ENCODE assay signal across 13 cellular contexts in genomic region chr2:38505779-38506178, GRCh38.
DNase-seq lines count a peak whose midpoint lies in the region; ATAC-seq, FAIRE-seq and TF ChIP-seq lines count a peak whose summit lies in the region.
"Had no signal": no experiment of that assay in that cellular context is flagged by ENCODE, and none has a peak within 500 bp of the region (broad histone marks: within the 10 kb centered on the region; RNA-seq: fewer than 3 reads in every experiment).

No MANE protein-coding gene starts in this region.

- TF ChIP-seq CTCF in AG10803 (conservative IDR thresholded peaks at IDR 0.05; ENCODE audit: low read length) (no peak), RWPE2 (IDR thresholded peaks at IDR 0.05; ENCODE audit: poor library complexity, severe bottlenecking) (no peak), foreskin keratinocyte (conservative IDR thresholded peaks at IDR 0.05) (no peak), pancreas (IDR thresholded peaks at IDR 0.05) (no peak), GM10248 (IDR thresholded peaks at IDR 0.05; ENCODE audit: control extremely low read depth, extremely low read depth, low read depth, missing control alignments) (no peak)

- intact Hi-C loops in pancreas (cut with DNase I): no loop called here
- intact Hi-C loops in activated CD4-positive, alpha-beta T cell treated with anti-CD3 and anti-CD28 coated beads for 36 hours (cut with DNase I, micrococcal nuclease): loop anchor here (5.0 kb wide), 1 partner anchor 523 kb away; no protein-coding TSS in a partner anchor

- H3K4me1 ChIP-seq in RWPE2 (ENCODE audit: insufficient read depth, poor library complexity, severe bottlenecking): no peaks in the 10 kb centered on the region
- H3K4me1 ChIP-seq in foreskin keratinocyte: peaks cover 7% of the 10 kb centered on the region
- H3K4me1 ChIP-seq in pancreas: no peaks in the 10 kb centered on the region

- no peak for FAIRE-seq in pancreas (lab: Jason Lieb, UNC)
- FAIRE-seq: GM18507 had no signal

- H3K36me3 Mint-ChIP-seq in activated CD4-positive, alpha-beta T cell treated with anti-CD3 and anti-CD28 coated beads for 36 hours (ENCODE audit: low read depth): no peaks in the 10 kb centered on the region

- peaks cover 3% of the 10 kb centered on the region for H3K4me1 Mint-ChIP-seq in activated CD4-positive, alpha-beta T cell treated with anti-CD3 and anti-CD28 coated beads for 36 hours

- H3K4me3 ChIP-seq in AG10803 (ENCODE audit: low read length) (no peak overlapping the region), RWPE2 (ENCODE audit: severe bottlenecking) (no peak overlapping the region), pancreas (no peak overlapping the region)

- H3K27ac ChIP-seq in RWPE2 (ENCODE audit: poor library complexity, severe bottlenecking) (no peak overlapping the region), foreskin keratinocyte (no peak overlapping the region), pancreas (no peak overlapping the region)

- 76 to 78% methylated on average over 3 of the region's 3 CpGs for WGBS in pancreas, 2 donors

- CTCF ChIA-PET in activated CD4-positive, alpha-beta T cell treated with anti-CD3 and anti-CD28 coated beads for 36 hours (lab: Charles Lee): interaction anchor here (10.1 kb wide), 1 partner anchor 190 kb away, joined by 155 read pairs; no protein-coding TSS in a partner anchor
- CTCF ChIA-PET in GM10248 (lab: Yijun Ruan, JAX): interaction anchor here (0.7 to 0.8 kb wide), 2 partner anchors 8 to 230 kb away, joined by 3 read pairs; no protein-coding TSS in a partner anchor

- H3K27me3 ChIP-seq in RWPE2 (ENCODE audit: insufficient read depth, poor library complexity, severe bottlenecking) (no peaks in the 10 kb centered on the region), foreskin keratinocyte (no peaks in the 10 kb centered on the region), pancreas (no peaks in the 10 kb centered on the region)

- H3K4me3 Mint-ChIP-seq in activated CD4-positive, alpha-beta T cell treated with anti-CD3 and anti-CD28 coated beads for 36 hours: no peak overlapping the region
- H3K4me3 Mint-ChIP-seq: CD14-positive monocyte, H9 had no signal

- ATAC-seq in RWPE2 (ENCODE audit: low read depth) (peak; percentile 91), foreskin keratinocyte (peak; percentile 85), pancreas (peak in 3 of 4 donors; percentile 55 to 62 (median 61)), GM21737 (IDR thresholded peaks at IDR 0.05; ENCODE audit: unreplicated experiment) (no peak)
- no peak for ATAC-seq in activated CD4-positive, alpha-beta T cell treated with anti-CD3 and anti-CD28 coated beads for 36 hours

- H3K9me3 Mint-ChIP-seq in activated CD4-positive, alpha-beta T cell treated with anti-CD3 and anti-CD28 coated beads for 36 hours (ENCODE audit: low read depth): peaks cover 9% of the 10 kb centered on the region

- H3K27ac Mint-ChIP-seq in activated CD4-positive, alpha-beta T cell treated with anti-CD3 and anti-CD28 coated beads for 36 hours: no peak overlapping the region
- H3K27ac Mint-ChIP-seq: CD14-positive monocyte had no signal

- POLR2A ChIA-PET in activated CD4-positive, alpha-beta T cell treated with anti-CD3 and anti-CD28 coated beads for 36 hours (lab: Charles Lee): no interaction called here
- POLR2A ChIA-PET in GM10248 (lab: Yijun Ruan, JAX): no interaction called here

- peaks cover 8% of the 10 kb centered on the region for H3K27me3 Mint-ChIP-seq in activated CD4-positive, alpha-beta T cell treated with anti-CD3 and anti-CD28 coated beads for 36 hours

- H3K36me3 ChIP-seq in RWPE2 (ENCODE audit: low read depth) (no peaks in the 10 kb centered on the region), pancreas (no peaks in the 10 kb centered on the region)

- H3K9me3 ChIP-seq in RWPE2 (ENCODE audit: severe bottlenecking) (no peaks in the 10 kb centered on the region), pancreas (no peaks in the 10 kb centered on the region)

- DNase-seq in AG10803 (ENCODE audit: low read depth) (peak; percentile 81), RWPE2 (ENCODE audit: low spot score) (no peak), foreskin keratinocyte (peak; percentile 66 to 81), pancreas (peak in 1 of 6 donors; percentile 30), NCI-H1436 treated with DMSO at 0.1 percent for 48 hours (lab: John Stamatoyannopoulos, UW) (no peak), GM10248 (ENCODE audit: extremely low spot score) (no peak)
- DNase-seq in activated CD4-positive, alpha-beta T cell treated with anti-CD3 and anti-CD28 coated beads for 36 hours: no peak
- DNase-seq: activated gamma-delta T cell treated with Interleukin-2 at 50 U/mL for 16 hours; H9; stimulated activated CD4-positive, alpha-beta T cell treated with anti-CD3 and anti-CD28 coated beads, Interleukin-4, amount 100 ng/mL, for 24 hours had no signal

Comparison
In these comparisons a context has a peak if more than half of its experiments do, and no peak if none do; other contexts are left out.
1. DNase-seq: peak in AG10803 (single experiment) and foreskin keratinocyte (2 of 2); none in RWPE2 (single experiment), NCI-H1436 treated with DMSO at 0.1 percent for 48 hours (single experiment), activated CD4-positive, alpha-beta T cell treated with anti-CD3 and anti-CD28 coated beads for 36 hours (single experiment) and GM10248 (single experiment).
2. ATAC-seq: peak in RWPE2 (single experiment), foreskin keratinocyte (single experiment) and pancreas (3 of 4); none in GM21737 (single experiment) and activated CD4-positive, alpha-beta T cell treated with anti-CD3 and anti-CD28 coated beads for 36 hours (single experiment).
3. intact Hi-C loops: an anchor here in activated CD4-positive, alpha-beta T cell treated with anti-CD3 and anti-CD28 coated beads for 36 hours (5.0 kb wide); none called in pancreas.